In genomic region chr22:28798810-28799124, GRCh38 we compare ENCODE assay signal across 8 cellular contexts. TPM values are rescaled to one million over a fixed set of nuclear protein-coding genes. Genes with fewer than 3 reads are reported as not detected.
DNase-seq lines count a peak whose midpoint lies in the region; ATAC-seq and TF ChIP-seq lines count a peak whose summit lies in the region.

No MANE protein-coding gene starts in this region.

- peaks cover 80% of the 10 kb centered on the region for H3K36me3 Mint-ChIP-seq in T-helper 2 cell treated with Interferon-gamma antibody and Interleukin-4, amounts not matched to agents 5 μg/mL and 100 μg/mL, for 36 hours (ENCODE audit: low read depth)
- peaks cover 75% of the 10 kb centered on the region for H3K36me3 Mint-ChIP-seq in activated T-helper 2 cell treated with anti-CD3 and anti-CD28 coated beads, Interferon-gamma antibody, Interleukin-2, Interleukin-4, amounts not matched to agents 10 μg/mL and 5 μg/mL and 100 μg/mL, durations not matched to agents 14 hours and 24 hours and 36 hours (ENCODE audit: low read depth)

- peak overlapping the region; percentile 85 to 100 (median 100) for H3K27ac ChIP-seq in stomach

- 1 to 5% (median 3%) methylated on average over 2 of the region's 2 CpGs for WGBS in stomach, 5 donors

- peak overlapping the region; percentile 89 for H3K27ac Mint-ChIP-seq in T-helper 2 cell treated with Interferon-gamma antibody and Interleukin-4, amounts not matched to agents 5 μg/mL and 100 μg/mL, for 36 hours
- H3K27ac Mint-ChIP-seq in activated T-helper 2 cell treated with anti-CD3 and anti-CD28 coated beads, Interferon-gamma antibody, Interleukin-2, Interleukin-4, amounts not matched to agents 10 μg/mL and 5 μg/mL and 100 μg/mL, durations not matched to agents 14 hours and 24 hours and 36 hours, result peak overlapping the region; percentile 97

- TF ChIP-seq EP300 in stomach (IDR thresholded peaks at IDR 0.05), result no peak

- no peak for TF ChIP-seq POLR2A in stomach (IDR thresholded peaks at IDR 0.05)

- H3K27me3 Mint-ChIP-seq in T-helper 2 cell treated with Interferon-gamma antibody and Interleukin-4, amounts not matched to agents 5 μg/mL and 100 μg/mL, for 36 hours (ENCODE audit: low read depth), result no peaks in the 10 kb centered on the region
- no peaks in the 10 kb centered on the region for H3K27me3 Mint-ChIP-seq in activated T-helper 2 cell treated with anti-CD3 and anti-CD28 coated beads, Interferon-gamma antibody, Interleukin-2, Interleukin-4, amounts not matched to agents 10 μg/mL and 5 μg/mL and 100 μg/mL, durations not matched to agents 14 hours and 24 hours and 36 hours (ENCODE audit: low read depth)

- peaks cover 54% of the 10 kb centered on the region for H3K4me1 Mint-ChIP-seq in T-helper 2 cell treated with Interferon-gamma antibody and Interleukin-4, amounts not matched to agents 5 μg/mL and 100 μg/mL, for 36 hours (ENCODE audit: low read depth)
- H3K4me1 Mint-ChIP-seq in activated T-helper 2 cell treated with anti-CD3 and anti-CD28 coated beads, Interferon-gamma antibody, Interleukin-2, Interleukin-4, amounts not matched to agents 10 μg/mL and 5 μg/mL and 100 μg/mL, durations not matched to agents 14 hours and 24 hours and 36 hours (ENCODE audit: low read depth), result peaks cover 51% of the 10 kb centered on the region

- TF ChIP-seq CTCF in stomach (IDR thresholded peaks at IDR 0.05) (no peak), GM10266 (IDR thresholded peaks at IDR 0.05; ENCODE audit: control insufficient read depth, insufficient read depth, low read depth, missing control alignments) (no peak)

- no peaks in the 10 kb centered on the region for H3K27me3 ChIP-seq in stomach

- H3K4me3 ChIP-seq in iPS-18c (ENCODE audit: insufficient read depth, low read depth, low read length) (peak overlapping the region; percentile 62), stomach (peak overlapping the region; percentile 77 to 98 (median 87))

- DNase-seq in T-helper 2 cell treated with Interferon-gamma antibody and Interleukin-4, amounts not matched to agents 5 μg/mL and 100 μg/mL, for 36 hours (ENCODE audit: low spot score), result peak; percentile 40
- DNase-seq in T-helper 2 cell (no peak), stomach (no peak), GM10266 (ENCODE audit: extremely low spot score) (no peak), GOT3 (lab: John Stamatoyannopoulos, UW) (no peak)
- DNase-seq in activated T-helper 2 cell treated with anti-CD3 and anti-CD28 coated beads, Interferon-gamma antibody, Interleukin-2, Interleukin-4, amounts not matched to agents 10 μg/mL and 5 μg/mL and 100 μg/mL, durations not matched to agents 14 hours and 24 hours and 36 hours (ENCODE audit: low spot score), result no peak

- no peak for ATAC-seq in GM21381 (IDR thresholded peaks at IDR 0.05; ENCODE audit: unreplicated experiment)

- intact Hi-C loops in activated T-helper 2 cell treated with anti-CD3 and anti-CD28 coated beads, Interferon-gamma antibody, Interleukin-2, Interleukin-4, amounts not matched to agents 10 μg/mL and 5 μg/mL and 100 μg/mL, durations not matched to agents 14 hours and 24 hours and 36 hours (cut with micrococcal nuclease), result loop anchor here (1.0 to 5.0 kb wide), 5 partner anchors 13 to 469 kb away; partner anchors contain the start of genes CHEK2, EWSR1 and RHBDD3
- intact Hi-C loops in stomach (cut with DNase I; ENCODE audit: low total_unique reads), result no loop called here

- no peaks in the 10 kb centered on the region for H3K9me3 ChIP-seq in iPS-18c (ENCODE audit: control insufficient read depth, insufficient read depth, low read length)
- no peaks in the 10 kb centered on the region for H3K9me3 ChIP-seq in stomach

- H3K4me3 Mint-ChIP-seq in T-helper 2 cell treated with Interferon-gamma antibody and Interleukin-4, amounts not matched to agents 5 μg/mL and 100 μg/mL, for 36 hours, result peak overlapping the region; percentile 91
- peak overlapping the region; percentile 99 for H3K4me3 Mint-ChIP-seq in activated T-helper 2 cell treated with anti-CD3 and anti-CD28 coated beads, Interferon-gamma antibody, Interleukin-2, Interleukin-4, amounts not matched to agents 10 μg/mL and 5 μg/mL and 100 μg/mL, durations not matched to agents 14 hours and 24 hours and 36 hours (ENCODE audit: low read depth)

- H3K36me3 ChIP-seq in stomach, result peaks cover 48 to 49% (median 48%) of the 10 kb centered on the region in 4 donors

- H3K9me3 Mint-ChIP-seq in T-helper 2 cell treated with Interferon-gamma antibody and Interleukin-4, amounts not matched to agents 5 μg/mL and 100 μg/mL, for 36 hours, result no peaks in the 10 kb centered on the region
- H3K9me3 Mint-ChIP-seq in activated T-helper 2 cell treated with anti-CD3 and anti-CD28 coated beads, Interferon-gamma antibody, Interleukin-2, Interleukin-4, amounts not matched to agents 10 μg/mL and 5 μg/mL and 100 μg/mL, durations not matched to agents 14 hours and 24 hours and 36 hours, result no peaks in the 10 kb centered on the region

- H3K4me1 ChIP-seq in stomach, result peaks cover 50 to 81% (median 66%) of the 10 kb centered on the region in 4 donors

RNA-seq across cellular contexts. Expression of gene XBP1, which starts 1.6 kb away (rescaled TPM):
- 146 and 152 TPM in 2 replicates for total RNA-seq in activated T-helper 2 cell treated with anti-CD3 and anti-CD28 coated beads, Interferon-gamma antibody, Interleukin-2, Interleukin-4, amounts not matched to agents 10 μg/mL and 5 μg/mL and 100 μg/mL, durations not matched to agents 14 hours and 24 hours and 36 hours
- 100 to 1,000 TPM; 134 to 612 (median 387) TPM for total RNA-seq in stomach
- polyA plus RNA-seq in stomach, result 100 to 1,000 TPM; 193 to 230 (median 214) TPM

RNA-seq across cellular contexts. Expression of gene CCDC117, which starts 26.3 kb away (rescaled TPM):
- 33.9 and 38.6 TPM in 2 replicates for total RNA-seq in activated T-helper 2 cell treated with anti-CD3 and anti-CD28 coated beads, Interferon-gamma antibody, Interleukin-2, Interleukin-4, amounts not matched to agents 10 μg/mL and 5 μg/mL and 100 μg/mL, durations not matched to agents 14 hours and 24 hours and 36 hours
- 10 to 100 TPM; 11.7 to 28.6 (median 16.2) TPM for total RNA-seq in stomach
- polyA plus RNA-seq in stomach, result 10 to 100 TPM in 2 of 3 donors, 1 to 10 TPM in 1; 7.1 to 15.1 (median 10.1) TPM

RNA-seq across cellular contexts. Expression of gene HSCB, which starts 56.9 kb away (rescaled TPM):
- total RNA-seq in activated T-helper 2 cell treated with anti-CD3 and anti-CD28 coated beads, Interferon-gamma antibody, Interleukin-2, Interleukin-4, amounts not matched to agents 10 μg/mL and 5 μg/mL and 100 μg/mL, durations not matched to agents 14 hours and 24 hours and 36 hours, result 14.1 and 14.6 TPM in 2 replicates
- 10 to 100 TPM in 2 of 5 donors, 1 to 10 TPM in 2, not detected in 1; 4.0 to 30.1 (median 10.2) TPM for total RNA-seq in stomach
- 10 to 100 TPM; 26.0 to 39.7 (median 31.4) TPM for polyA plus RNA-seq in stomach

RNA-seq across cellular contexts. Expression of gene CHEK2, which starts 57.1 kb away (rescaled TPM):
- 33.7 and 33.8 TPM in 2 replicates for total RNA-seq in activated T-helper 2 cell treated with anti-CD3 and anti-CD28 coated beads, Interferon-gamma antibody, Interleukin-2, Interleukin-4, amounts not matched to agents 10 μg/mL and 5 μg/mL and 100 μg/mL, durations not matched to agents 14 hours and 24 hours and 36 hours
- total RNA-seq in stomach, result 10 to 100 TPM in 1 of 5 donors, 1 to 10 TPM in 3, not detected in 1; 1.0 to 21.5 (median 4.9) TPM
- polyA plus RNA-seq in stomach, result 10 to 100 TPM in 2 of 3 donors, 1 to 10 TPM in 1; 8.5 to 16.9 (median 11.3) TPM
